ENCODE assay signal across 22 cellular contexts in the genomic region with DNA sequence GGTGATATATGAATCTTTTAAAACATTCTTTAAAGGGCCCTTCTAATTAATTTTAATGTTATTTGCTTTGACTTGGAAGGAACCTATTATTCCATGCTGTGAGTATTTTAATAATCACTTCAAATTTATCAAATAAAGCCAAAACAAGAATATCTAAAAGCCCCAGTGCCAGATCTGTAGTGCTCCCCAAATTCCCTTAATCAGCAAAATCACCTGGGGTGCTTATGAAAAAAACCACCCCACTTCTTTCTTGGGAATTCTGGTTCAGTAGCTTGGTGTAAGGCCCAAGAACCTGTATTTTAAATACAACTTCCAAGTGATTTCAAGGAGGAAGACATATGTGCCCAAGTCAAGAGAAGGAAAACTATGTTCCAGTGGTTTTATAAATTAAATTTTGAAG.
DNase-seq lines count a peak whose midpoint lies in the region; ATAC-seq, FAIRE-seq and TF ChIP-seq lines count a peak whose summit lies in the region.
"Had no signal": no experiment of that assay in that cellular context is flagged by ENCODE, and none has a peak within 500 bp of the region (broad histone marks: within the 10 kb centered on the region; RNA-seq: fewer than 3 reads in every experiment).

No MANE protein-coding gene starts in this region.

- DNase-seq in HepG2 (ENCODE audit: low spot score) = no peak
- no peak for DNase-seq in right lobe of liver
- no peak for DNase-seq in MM.1S
- no peak for DNase-seq in K562 (ENCODE audit: extremely low read depth in 1 of 4, low spot score in 3 of 4)
- no peak for DNase-seq in CD8-positive, alpha-beta T cell
- DNase-seq: ACHN; BE2C; C1 segment of cervical spinal cord; Caco-2; Calu3; CD4-positive, alpha-beta memory T cell; CD4-positive, CD25-positive, alpha-beta regulatory T cell; DMS79 treated with DMSO at 0.1 percent for 48 hours; GF-D8 had no signal

- H3K9me2 ChIP-seq in MM.1S (replicated peaks; ENCODE audit: insufficient read depth, low read length) = no peaks in the 10 kb centered on the region

- H2AFZ ChIP-seq in HepG2 (ENCODE audit: low read length) = no peak overlapping the region
- H2AFZ ChIP-seq in MM.1S (ENCODE audit: low read length) = no peak overlapping the region
- H2AFZ ChIP-seq in K562 (ENCODE audit: low read depth, low read length) = no peak overlapping the region

- H4K20me1 ChIP-seq in HepG2 (ENCODE audit: insufficient read depth, low read length) = no peaks in the 10 kb centered on the region
- H4K20me1 ChIP-seq in MM.1S (ENCODE audit: insufficient read depth, low read length) = no peaks in the 10 kb centered on the region
- no peaks in the 10 kb centered on the region for H4K20me1 ChIP-seq in K562 (replicated peaks; ENCODE audit: control insufficient read depth, insufficient read depth, low read length)
- H4K20me1 ChIP-seq: BLaER1 had no signal

- H3K27ac ChIP-seq in HepG2 (ENCODE audit: extremely low read length, insufficient read depth, low read length) = no peak overlapping the region
- H3K27ac ChIP-seq in right lobe of liver = no peak overlapping the region
- H3K27ac ChIP-seq in MM.1S (ENCODE audit: low read length) = peak overlapping the region; percentile 72; the same call in 1 of the 2 replicates
- no peak overlapping the region for H3K27ac ChIP-seq in K562 (ENCODE audit: extremely low read depth, low read depth, low read length)
- no peak overlapping the region for H3K27ac ChIP-seq in CD8-positive, alpha-beta T cell (ENCODE audit: low read depth, low read length)
- H3K27ac ChIP-seq: 22Rv1, BLaER1 had no signal

- H3K79me2 ChIP-seq in HepG2 (ENCODE audit: insufficient read depth, low read length) (no peaks in the 10 kb centered on the region), MM.1S (ENCODE audit: low read length) (no peaks in the 10 kb centered on the region), K562 (ENCODE audit: control insufficient read depth, insufficient read depth, low read length) (no peaks in the 10 kb centered on the region)

- no peak overlapping the region for H3K4me2 ChIP-seq in HepG2 (ENCODE audit: low read depth, low read length)
- H3K4me2 ChIP-seq in MM.1S (ENCODE audit: low read depth, low read length) = peak overlapping the region; percentile 58; the same call in 1 of the 2 replicates
- no peak overlapping the region for H3K4me2 ChIP-seq in K562 (ENCODE audit: insufficient read depth, low read length)

- intact Hi-C loops in HepG2 (cut with micrococcal nuclease; ENCODE audit: unreplicated experiment) = no loop called here
- intact Hi-C loops in right lobe of liver (cut with DNase I) = no loop called here
- intact Hi-C loops in K562 (cut with micrococcal nuclease) = no loop called here
- intact Hi-C loops in CD8-positive, alpha-beta T cell (cut with DNase I, micrococcal nuclease) = no loop called here

- no peak overlapping the region for H3K9ac ChIP-seq in HepG2 (ENCODE audit: insufficient read depth, low read depth, low read length)
- no peak overlapping the region for H3K9ac ChIP-seq in MM.1S (ENCODE audit: low read length)
- no peak overlapping the region for H3K9ac ChIP-seq in K562 (ENCODE audit: insufficient read depth in 1 of 2, low read depth in 2 of 2, low read length in 2 of 2)
- H3K9ac ChIP-seq: BLaER1 had no signal

- no peak for TF ChIP-seq POLR2A in HepG2 (IDR thresholded peaks at IDR 0.05; ENCODE audit: insufficient read depth in 1 of 2, low read depth in 2 of 2, low read length in 2 of 2)
- TF ChIP-seq POLR2A in right lobe of liver (IDR thresholded peaks at IDR 0.05) = no peak
- TF ChIP-seq POLR2A in K562 (conservative IDR thresholded peaks at IDR 0.05) = no peak

- H3K36me3 Mint-ChIP-seq in CD8-positive, alpha-beta T cell = no peaks in the 10 kb centered on the region
- H3K36me3 Mint-ChIP-seq: CD14-positive monocyte; CD4-positive, alpha-beta memory T cell; CD4-positive, CD25-positive, alpha-beta regulatory T cell had no signal

- POLR2A ChIA-PET in HepG2 (lab: Yijun Ruan, JAX) = no interaction called here
- POLR2A ChIA-PET in K562 (lab: Yijun Ruan, JAX) = no interaction called here
- POLR2A ChIA-PET in CD8-positive, alpha-beta T cell (lab: Charles Lee) = no interaction called here

- H3F3A ChIP-seq in MM.1S (ENCODE audit: insufficient read depth, low read length) = peaks cover 21% of the 10 kb centered on the region

- H3K9me3 ChIP-seq in HepG2 (ENCODE audit: low read length) (no peaks in the 10 kb centered on the region), right lobe of liver (no peaks in the 10 kb centered on the region), MM.1S (replicated peaks; ENCODE audit: insufficient read depth, low read length) (no peaks in the 10 kb centered on the region), K562 (replicated peaks; ENCODE audit: control insufficient read depth, insufficient read depth, low read depth, low read length) (no peaks in the 10 kb centered on the region)
- no peaks in the 10 kb centered on the region for H3K9me3 ChIP-seq in CD8-positive, alpha-beta T cell (ENCODE audit: low read length)
- H3K9me3 ChIP-seq: BE2C, BLaER1, Caco-2 had no signal

- H3K4me1 ChIP-seq in HepG2 (ENCODE audit: insufficient read depth, low read length) (peaks cover 16% of the 10 kb centered on the region), right lobe of liver (no peaks in the 10 kb centered on the region), MM.1S (ENCODE audit: low read length) (peaks cover 21% of the 10 kb centered on the region), K562 (replicated peaks in 1 of 2; ENCODE audit: control insufficient read depth in 2 of 2, insufficient read depth in 2 of 2, low read length in 2 of 2) (no peaks in the 10 kb centered on the region)
- no peaks in the 10 kb centered on the region for H3K4me1 ChIP-seq in CD8-positive, alpha-beta T cell (ENCODE audit: insufficient read depth, low read length)
- H3K4me1 ChIP-seq: BE2C, Caco-2 had no signal

- CTCF ChIA-PET in HepG2 (lab: Yijun Ruan, JAX; ENCODE audit: low intra/inter-chr PET ratio, low total read pairs) = no interaction called here
- CTCF ChIA-PET in K562 (lab: Yijun Ruan, JAX; ENCODE audit: low intra/inter-chr PET ratio) = no interaction called here
- CTCF ChIA-PET in CD8-positive, alpha-beta T cell (lab: Charles Lee) = no interaction called here

- H3K4me3 Mint-ChIP-seq in CD8-positive, alpha-beta T cell = no peak overlapping the region
- H3K4me3 Mint-ChIP-seq: CD14-positive monocyte; CD4-positive, alpha-beta memory T cell; CD4-positive, CD25-positive, alpha-beta regulatory T cell had no signal

- no peak for TF ChIP-seq CTCF in HepG2 (CRISPR knock-in tag; IDR thresholded peaks at IDR 0.05)
- TF ChIP-seq CTCF in right lobe of liver (IDR thresholded peaks at IDR 0.05) = no peak
- no peak for TF ChIP-seq CTCF in MM.1S (IDR thresholded peaks at IDR 0.05; ENCODE audit: low read length)
- no peak for TF ChIP-seq CTCF in K562 (IDR thresholded peaks at IDR 0.05 in 2 of 3, conservative IDR thresholded peaks at IDR 0.05 in 1 of 3; ENCODE audit: insufficient read depth in 2 of 3, low read depth in 1 of 3, low read length in 3 of 3)
- TF ChIP-seq CTCF in CD8-positive, alpha-beta T cell (IDR thresholded peaks at IDR 0.05) = no peak

- H3K36me3 ChIP-seq in HepG2 (replicated peaks in 1 of 2; ENCODE audit: control insufficient read depth in 1 of 2, insufficient read depth in 2 of 2, low read length in 2 of 2) (no peaks in the 10 kb centered on the region), right lobe of liver (no peaks in the 10 kb centered on the region), MM.1S (replicated peaks; ENCODE audit: insufficient read depth, low read length) (no peaks in the 10 kb centered on the region), K562 (ENCODE audit: control insufficient read depth, insufficient read depth, low read length) (no peaks in the 10 kb centered on the region)
- no peaks in the 10 kb centered on the region for H3K36me3 ChIP-seq in CD8-positive, alpha-beta T cell (ENCODE audit: insufficient read depth, low read length)
- H3K36me3 ChIP-seq: BE2C, BLaER1 had no signal

- H3K4me3 ChIP-seq in HepG2 (replicated peaks in 1 of 3; ENCODE audit: insufficient read depth in 1 of 3, low read depth in 2 of 3, low read length in 3 of 3) (no peak overlapping the region), right lobe of liver (no peak overlapping the region), MM.1S (ENCODE audit: low read length) (no peak overlapping the region), K562 (no peak overlapping the region)
- no peak overlapping the region for H3K4me3 ChIP-seq in CD8-positive, alpha-beta T cell (ENCODE audit: low read depth, low read length)
- H3K4me3 ChIP-seq: BLaER1 had no signal

- H3K9me1 ChIP-seq in K562 (ENCODE audit: control insufficient read depth, insufficient read depth, low read length) = no peaks in the 10 kb centered on the region

- no peaks in the 10 kb centered on the region for H3K4me1 Mint-ChIP-seq in CD8-positive, alpha-beta T cell (ENCODE audit: low read depth)
- H3K4me1 Mint-ChIP-seq: CD14-positive monocyte had no signal

- peaks cover 3% of the 10 kb centered on the region for H3K27me3 Mint-ChIP-seq in CD8-positive, alpha-beta T cell (ENCODE audit: low read depth)

- in situ Hi-C loops in HepG2 (cut with HindIII; ENCODE audit: extremely low pct_ligation_motif_present, low pct_unique_long_range_greater_than_20kb) = no loop called here
- in situ Hi-C loops in K562 (cut with MboI) = no loop called here

- TF ChIP-seq EP300 in HepG2 (IDR thresholded peaks at IDR 0.05; ENCODE audit: low read depth in 2 of 2, low read length in 2 of 2) (no peak), HepG2 (CRISPR knock-in tag; IDR thresholded peaks at IDR 0.05; ENCODE audit: borderline replicate concordance) (no peak), K562 (IDR thresholded peaks at IDR 0.05; ENCODE audit: low read length) (no peak)

- H3K27me3 ChIP-seq in HepG2 (ENCODE audit: control insufficient read depth in 1 of 2, insufficient read depth in 2 of 2, low read length in 2 of 2) (peaks cover 6 to 18% of the 10 kb centered on the region in 2 experiments; a peak in 2 of 5 replicates), right lobe of liver (no peaks in the 10 kb centered on the region), MM.1S (replicated peaks; ENCODE audit: insufficient read depth, low read length) (no peaks in the 10 kb centered on the region), K562 (ENCODE audit: control insufficient read depth in 2 of 2, insufficient read depth in 2 of 2, low read length in 2 of 2) (no peaks in the 10 kb centered on the region; a peak in 1 of 5 replicates)
- H3K27me3 ChIP-seq in CD8-positive, alpha-beta T cell (ENCODE audit: insufficient read depth, low read length) = no peaks in the 10 kb centered on the region
- H3K27me3 ChIP-seq: BLaER1 had no signal

- no peak for ATAC-seq in HepG2
- ATAC-seq in right lobe of liver = no peak
- no peak for ATAC-seq in K562
- no peak for ATAC-seq in CD8-positive, alpha-beta T cell
- ATAC-seq in HG03175 (IDR thresholded peaks at IDR 0.05; ENCODE audit: unreplicated experiment) = no peak
- no peak for ATAC-seq in HG03457 (IDR thresholded peaks at IDR 0.05; ENCODE audit: unreplicated experiment)

- H3K9me3 Mint-ChIP-seq in CD8-positive, alpha-beta T cell = no peaks in the 10 kb centered on the region
- H3K9me3 Mint-ChIP-seq: CD4-positive, alpha-beta memory T cell had no signal

- H3K27ac Mint-ChIP-seq in CD8-positive, alpha-beta T cell = no peak overlapping the region
- H3K27ac Mint-ChIP-seq: CD14-positive monocyte; CD4-positive, CD25-positive, alpha-beta regulatory T cell had no signal

- BruUV-seq in HepG2 (replicated peaks; lab: Mats Ljungman, UMichigan) = no TSS peak
- no TSS peak for BruUV-seq in K562 (replicated peaks; lab: Mats Ljungman, UMichigan)

- TF ChIP-seq RAD21 in HepG2 (CRISPR knock-in tag; IDR thresholded peaks at IDR 0.05) (no peak), K562 (CRISPR knock-in tag; conservative IDR thresholded peaks at IDR 0.05 in 1 of 2, IDR thresholded peaks at IDR 0.05 in 1 of 2) (no peak)

- FAIRE-seq in HepG2 (lab: Jason Lieb, UNC) (no peak), K562 (lab: Jason Lieb, UNC) (no peak)
- FAIRE-seq: D721Med, GM12891, GM19239 had no signal
